ENCODE assay signal across 12 cellular contexts in the genomic region with DNA sequence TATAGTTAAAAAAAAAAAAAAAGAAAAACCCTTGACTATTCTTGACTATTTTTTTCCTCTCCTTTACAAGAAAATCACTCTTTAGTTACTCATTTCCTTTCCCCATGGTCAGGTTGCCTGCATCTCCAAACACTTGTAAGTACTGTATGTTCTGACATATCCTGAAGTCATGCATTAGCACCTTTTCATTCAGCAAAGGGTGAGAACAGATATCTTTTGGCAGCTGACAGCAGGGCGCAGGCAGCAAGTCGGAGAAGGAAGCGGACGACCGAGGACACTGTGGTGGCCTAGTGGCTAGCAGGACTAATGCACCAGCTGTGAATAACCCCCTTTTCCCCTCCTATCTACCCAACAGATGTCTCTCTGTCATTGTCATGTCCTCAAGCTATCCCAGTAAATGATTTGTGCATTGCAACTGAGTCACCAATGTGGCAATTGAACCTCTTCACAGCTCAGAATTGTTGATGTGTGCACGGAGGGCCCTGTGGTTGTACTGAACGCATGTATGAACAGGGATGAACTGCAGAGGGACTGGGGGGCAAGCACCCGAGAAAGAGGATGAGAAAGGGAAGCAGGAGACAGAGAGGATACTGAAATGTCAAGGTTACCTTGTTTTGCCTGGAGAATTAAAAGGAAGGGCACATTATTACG.
DNase-seq lines count a peak whose midpoint lies in the region; ATAC-seq and TF ChIP-seq lines count a peak whose summit lies in the region.
"Had no signal": no experiment of that assay in that cellular context is flagged by ENCODE, and none has a peak within 500 bp of the region (broad histone marks: within the 10 kb centered on the region; RNA-seq: fewer than 3 reads in every experiment).

No MANE protein-coding gene starts in this region.

- H3K27me3 Mint-ChIP-seq in WTC11 (ENCODE audit: low read depth) (no peaks in the 10 kb centered on the region), glutamatergic neuron (ENCODE audit: unreplicated experiment) (no peaks in the 10 kb centered on the region)
- H3K27me3 Mint-ChIP-seq: activated naive CD8-positive, alpha-beta T cell treated with anti-CD3 and anti-CD28 coated beads for 36 hours; dendritic cell treated with granulocyte-macrophage colony-stimulating factor and Interleukin-4, amounts not matched to agents 40 ng/mL and 50 ng/mL, for 4 days; natural killer cell treated with Interleukin-12 subunit alpha and Interleukin-12 subunit beta and Interleukin-15 and Interleukin-18, amount 100 ng/mL, for 72 hours had no signal

- H3K9me2 ChIP-seq in hepatocyte (replicated peaks; ENCODE audit: insufficient read depth), result no peaks in the 10 kb centered on the region

- no peak overlapping the region for H3K27ac ChIP-seq in hepatocyte
- H3K27ac ChIP-seq: C4-2B had no signal

- intact Hi-C loops in left colon (cut with DNase I, micrococcal nuclease), result no loop called here

- H4K20me1 ChIP-seq in hepatocyte (ENCODE audit: insufficient read depth, poor library complexity, severe bottlenecking), result no peaks in the 10 kb centered on the region

- H3K4me3 ChIP-seq in hepatocyte, result no peak overlapping the region

- peak; percentile 4 for DNase-seq in HPDE6-E6E7 (ENCODE audit: extremely low spot score)
- peak; percentile 16 for DNase-seq in WTC11 (ENCODE audit: low spot score)
- DNase-seq in glutamatergic neuron, result no peak
- DNase-seq in occipital lobe (lab: John Stamatoyannopoulos, UW), result peak; percentile 1
- no peak for DNase-seq in hepatocyte (ENCODE audit: low spot score)
- no peak for DNase-seq in activated CD4-positive, alpha-beta T cell treated with anti-CD3 and anti-CD28 coated beads, Interleukin-2, amount 50 U/mL, for 48 hours
- no peak for DNase-seq in activated CD4-positive, alpha-beta T cell treated with anti-CD3 and anti-CD28 coated beads for 48 hours
- DNase-seq in left colon, result no peak
- DNase-seq: activated naive CD8-positive, alpha-beta T cell treated with anti-CD3 and anti-CD28 coated beads for 36 hours had no signal

- H3K36me3 Mint-ChIP-seq in WTC11 (no peaks in the 10 kb centered on the region), glutamatergic neuron (ENCODE audit: unreplicated experiment) (no peaks in the 10 kb centered on the region)
- H3K36me3 Mint-ChIP-seq: activated naive CD8-positive, alpha-beta T cell treated with anti-CD3 and anti-CD28 coated beads for 36 hours; natural killer cell treated with Interleukin-12 subunit alpha and Interleukin-12 subunit beta and Interleukin-15 and Interleukin-18, amount 100 ng/mL, for 72 hours had no signal

- ATAC-seq in WTC11 (peak; percentile 85), left colon (no peak)
- ATAC-seq: natural killer cell treated with Interleukin-12 subunit alpha and Interleukin-12 subunit beta and Interleukin-15 and Interleukin-18, amount 100 ng/mL, for 72 hours had no signal

- H3K79me2 ChIP-seq in hepatocyte, result no peaks in the 10 kb centered on the region

- CTCF ChIA-PET in WTC11 (lab: Charles Lee), result no interaction called here

- no peaks in the 10 kb centered on the region for H3K36me3 ChIP-seq in hepatocyte (replicated peaks; ENCODE audit: insufficient read depth, low read depth)

- no peaks in the 10 kb centered on the region for H3K4me1 ChIP-seq in hepatocyte (ENCODE audit: insufficient read depth)

- 0 out of 2 replicates have a peak overlapping the region, but pooled peaks have one; percentile 53 for H3K27ac Mint-ChIP-seq in WTC11
- peak overlapping the region; percentile 44 for H3K27ac Mint-ChIP-seq in glutamatergic neuron (ENCODE audit: unreplicated experiment)
- H3K27ac Mint-ChIP-seq: activated naive CD8-positive, alpha-beta T cell treated with anti-CD3 and anti-CD28 coated beads for 36 hours; dendritic cell treated with granulocyte-macrophage colony-stimulating factor and Interleukin-4, amounts not matched to agents 40 ng/mL and 50 ng/mL, for 4 days; natural killer cell treated with Interleukin-12 subunit alpha and Interleukin-12 subunit beta and Interleukin-15 and Interleukin-18, amount 100 ng/mL, for 72 hours had no signal

- H3K9me3 Mint-ChIP-seq in WTC11, result 0 out of 2 replicates have a peak, but pooled peaks cover 5% of the 10 kb centered on the region
- no peaks in the 10 kb centered on the region for H3K9me3 Mint-ChIP-seq in glutamatergic neuron (ENCODE audit: unreplicated experiment)

- H3K4me3 Mint-ChIP-seq in WTC11 (no peak overlapping the region), glutamatergic neuron (ENCODE audit: unreplicated experiment) (no peak overlapping the region)
- H3K4me3 Mint-ChIP-seq: activated naive CD8-positive, alpha-beta T cell treated with anti-CD3 and anti-CD28 coated beads for 36 hours; dendritic cell treated with granulocyte-macrophage colony-stimulating factor and Interleukin-4, amounts not matched to agents 40 ng/mL and 50 ng/mL, for 4 days; natural killer cell treated with Interleukin-12 subunit alpha and Interleukin-12 subunit beta and Interleukin-15 and Interleukin-18, amount 100 ng/mL, for 72 hours had no signal

- no peaks in the 10 kb centered on the region for H3K9me3 ChIP-seq in hepatocyte (ENCODE audit: low read depth)

- WGBS in hepatocyte (ENCODE audit: low lambda C conversion rate, missing lambda C conversion rate), result 63% methylated on average over 9 of the region's 9 CpGs

- H3K4me1 Mint-ChIP-seq in WTC11, result peaks cover 15% of the 10 kb centered on the region
- peaks cover 12% of the 10 kb centered on the region for H3K4me1 Mint-ChIP-seq in glutamatergic neuron (ENCODE audit: low read depth, unreplicated experiment)
- H3K4me1 Mint-ChIP-seq: activated naive CD8-positive, alpha-beta T cell treated with anti-CD3 and anti-CD28 coated beads for 36 hours had no signal

- POLR2A ChIA-PET in WTC11 (lab: Charles Lee), result no interaction called here

- H2AFZ ChIP-seq in hepatocyte, result no peak overlapping the region

- no peaks in the 10 kb centered on the region for H3K27me3 ChIP-seq in hepatocyte

- H3K4me2 ChIP-seq in hepatocyte, result no peak overlapping the region

- TF ChIP-seq CTCF in WTC11 (IDR thresholded peaks at IDR 0.05) (no peak), glutamatergic neuron (IDR thresholded peaks at IDR 0.05; ENCODE audit: partially characterized antibody, unreplicated experiment) (no peak), hepatocyte (IDR thresholded peaks at IDR 0.05; ENCODE audit: poor library complexity) (no peak)

TF ChIP-seq in WTC11, 78 proteins besides CTCF, POLR2A, EP300 and RAD21:
- TF ChIP-seq, protein P1, sequence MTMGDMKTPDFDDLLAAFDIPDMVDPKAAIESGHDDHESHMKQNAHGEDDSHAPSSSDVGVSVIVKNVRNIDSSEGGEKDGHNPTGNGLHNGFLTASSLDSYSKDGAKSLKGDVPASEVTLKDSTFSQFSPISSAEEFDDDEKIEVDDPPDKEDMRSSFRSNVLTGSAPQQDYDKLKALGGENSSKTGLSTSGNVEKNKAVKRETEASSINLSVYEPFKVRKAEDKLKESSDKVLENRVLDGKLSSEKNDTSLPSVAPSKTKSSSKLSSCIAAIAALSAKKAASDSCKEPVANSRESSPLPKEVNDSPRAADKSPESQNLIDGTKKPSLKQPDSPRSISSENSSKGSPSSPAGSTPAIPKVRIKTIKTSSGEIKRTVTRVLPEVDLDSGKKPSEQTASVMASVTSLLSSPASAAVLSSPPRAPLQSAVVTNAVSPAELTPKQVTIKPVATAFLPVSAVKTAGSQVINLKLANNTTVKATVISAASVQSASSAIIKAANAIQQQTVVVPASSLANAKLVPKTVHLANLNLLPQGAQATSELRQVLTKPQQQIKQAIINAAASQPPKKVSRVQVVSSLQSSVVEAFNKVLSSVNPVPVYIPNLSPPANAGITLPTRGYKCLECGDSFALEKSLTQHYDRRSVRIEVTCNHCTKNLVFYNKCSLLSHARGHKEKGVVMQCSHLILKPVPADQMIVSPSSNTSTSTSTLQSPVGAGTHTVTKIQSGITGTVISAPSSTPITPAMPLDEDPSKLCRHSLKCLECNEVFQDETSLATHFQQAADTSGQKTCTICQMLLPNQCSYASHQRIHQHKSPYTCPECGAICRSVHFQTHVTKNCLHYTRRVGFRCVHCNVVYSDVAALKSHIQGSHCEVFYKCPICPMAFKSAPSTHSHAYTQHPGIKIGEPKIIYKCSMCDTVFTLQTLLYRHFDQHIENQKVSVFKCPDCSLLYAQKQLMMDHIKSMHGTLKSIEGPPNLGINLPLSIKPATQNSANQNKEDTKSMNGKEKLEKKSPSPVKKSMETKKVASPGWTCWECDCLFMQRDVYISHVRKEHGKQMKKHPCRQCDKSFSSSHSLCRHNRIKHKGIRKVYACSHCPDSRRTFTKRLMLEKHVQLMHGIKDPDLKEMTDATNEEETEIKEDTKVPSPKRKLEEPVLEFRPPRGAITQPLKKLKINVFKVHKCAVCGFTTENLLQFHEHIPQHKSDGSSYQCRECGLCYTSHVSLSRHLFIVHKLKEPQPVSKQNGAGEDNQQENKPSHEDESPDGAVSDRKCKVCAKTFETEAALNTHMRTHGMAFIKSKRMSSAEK (CRISPR knock-in tag; IDR thresholded peaks at IDR 0.05; ENCODE audit: borderline replicate concordance), result no peak
- no peak for TF ChIP-seq TEAD4 (CRISPR knock-in tag; IDR thresholded peaks at IDR 0.05)
- TF ChIP-seq ZNF263 (CRISPR knock-in tag; IDR thresholded peaks at IDR 0.05; ENCODE audit: low read depth), result no peak

Comparison
In these comparisons a context has a peak if more than half of its experiments do, and no peak if none do; other contexts are left out.
1. DNase-seq: peak in HPDE6-E6E7 (single experiment), WTC11 (single experiment) and occipital lobe (single experiment); none in glutamatergic neuron (single experiment), hepatocyte (single experiment), activated CD4-positive, alpha-beta T cell treated with anti-CD3 and anti-CD28 coated beads, Interleukin-2, amount 50 U/mL, for 48 hours (0 of 2), activated CD4-positive, alpha-beta T cell treated with anti-CD3 and anti-CD28 coated beads for 48 hours (single experiment) and left colon (0 of 2).